ENCODE assay signal across 1 cellular context in genomic region chr6:27388293-27389197, GRCh38.
TF ChIP-seq lines count a peak whose summit lies in the region.

Gene ZNF391 (plus strand): TSS chr6:27388759. CDS start chr6:27400371, 11,612 bp downstream.

TF ChIP-seq in HepG2, 621 proteins besides CTCF, POLR2A, EP300 and RAD21 (continued from another document and continues in another):
- TF ChIP-seq ZNF276 (CRISPR knock-in tag; IDR thresholded peaks at IDR 0.05; ENCODE audit: low read depth): peak; percentile 97
- TF ChIP-seq SRSF9 (IDR thresholded peaks at IDR 0.05; ENCODE audit: borderline replicate concordance, insufficient read depth, low read depth, low read length, poor library complexity, severe bottlenecking): no peak
- peak; percentile 49 for TF ChIP-seq ZNF281 (CRISPR knock-in tag; IDR thresholded peaks at IDR 0.05; ENCODE audit: borderline replicate concordance)
- no peak for TF ChIP-seq GATA4 (IDR thresholded peaks at IDR 0.05; ENCODE audit: borderline replicate concordance, low read depth)
- TF ChIP-seq PAF1 (CRISPR knock-in tag; IDR thresholded peaks at IDR 0.05): no peak
- TF ChIP-seq PPARG (CRISPR knock-in tag; conservative IDR thresholded peaks at IDR 0.05): no peak
- peak; percentile 82 for TF ChIP-seq HDAC2 (CRISPR knock-in tag; IDR thresholded peaks at IDR 0.05)
- TF ChIP-seq ZSCAN29 (CRISPR knock-in tag; conservative IDR thresholded peaks at IDR 0.05): peak; percentile 87; the same call in 1 of the 2 replicates
- no peak for TF ChIP-seq RFX5 (IDR thresholded peaks at IDR 0.05; ENCODE audit: low read depth, low read length)
- peak; percentile 94 for TF ChIP-seq ZNF574 (CRISPR knock-in tag; IDR thresholded peaks at IDR 0.05)
- 0 out of 2 replicates have a peak, but pooled peaks have one; percentile 72 for TF ChIP-seq ZBTB39 (CRISPR knock-in tag; IDR thresholded peaks at IDR 0.05)
- TF ChIP-seq ATF4 (CRISPR knock-in tag; IDR thresholded peaks at IDR 0.05): peak in 1 of 2 experiments; percentile 12; a peak in 1 of 4 replicates
- TF ChIP-seq ZNF781 (CRISPR knock-in tag; IDR thresholded peaks at IDR 0.05; ENCODE audit: borderline replicate concordance, not compliant biosample characterization): peak; percentile 93
- TF ChIP-seq ZNF34 (CRISPR knock-in tag; IDR thresholded peaks at IDR 0.05; ENCODE audit: borderline replicate concordance): peak; percentile 76; the same call in 1 of the 2 replicates
- no peak for TF ChIP-seq REL (CRISPR knock-in tag; conservative IDR thresholded peaks at IDR 0.05)
- TF ChIP-seq ZNF484 (CRISPR knock-in tag; IDR thresholded peaks at IDR 0.05; ENCODE audit: borderline replicate concordance, low read depth): no peak
- no peak for TF ChIP-seq E2F2 (CRISPR knock-in tag; IDR thresholded peaks at IDR 0.05; ENCODE audit: borderline replicate concordance)
- no peak for TF ChIP-seq ZNF17 (CRISPR knock-in tag; IDR thresholded peaks at IDR 0.05)
- no peak for TF ChIP-seq RFX1 (IDR thresholded peaks at IDR 0.05)
- no peak; the same call in 1 of the 2 replicates for TF ChIP-seq PRDM15 (CRISPR knock-in tag; IDR thresholded peaks at IDR 0.05)
- 0 out of 2 replicates have a peak, but pooled peaks have one; percentile 33 for TF ChIP-seq E2F1 (CRISPR knock-in tag; IDR thresholded peaks at IDR 0.05)
- 0 out of 2 replicates have a peak, but pooled peaks have one; percentile 7 for TF ChIP-seq KDM6A (CRISPR knock-in tag; IDR thresholded peaks at IDR 0.05; ENCODE audit: low read depth)
- TF ChIP-seq GMEB2 (CRISPR knock-in tag; IDR thresholded peaks at IDR 0.05; ENCODE audit: low read depth): peak; percentile 51; the same call in 1 of the 2 replicates
- no peak; the same call in none of the 2 replicates for TF ChIP-seq ZNF7 (CRISPR knock-in tag; IDR thresholded peaks at IDR 0.05)
- TF ChIP-seq ZNF850 (CRISPR knock-in tag; conservative IDR thresholded peaks at IDR 0.05): no peak
- TF ChIP-seq MLX (CRISPR knock-in tag; IDR thresholded peaks at IDR 0.05): peak; percentile 70
